In genomic region chr10:93821051-93821772, GRCh38 we compare ENCODE assay signal across 9 cellular contexts.
DNase-seq lines count a peak whose midpoint lies in the region; ATAC-seq and TF ChIP-seq lines count a peak whose summit lies in the region.
"Had no signal": no experiment of that assay in that cellular context is flagged by ENCODE, and none has a peak within 500 bp of the region (broad histone marks: within the 10 kb centered on the region; RNA-seq: fewer than 3 reads in every experiment).

No MANE protein-coding gene starts in this region.

- H3K27me3 ChIP-seq in heart right ventricle (peaks cover 0 to 44% (median 13%) of the 10 kb centered on the region in 7 donors), OCI-LY3 (ENCODE audit: low read depth, low read length) (no peaks in the 10 kb centered on the region), transverse colon (peaks cover 4% of the 10 kb centered on the region)

- peak in 6 of 9 donors; percentile 30 to 47 (median 38) for TF ChIP-seq CTCF in heart right ventricle (IDR thresholded peaks at IDR 0.05)
- peak; percentile 34 for TF ChIP-seq CTCF in OCI-LY3 (IDR thresholded peaks at IDR 0.05; ENCODE audit: low read depth, low read length)
- peak; percentile 44 for TF ChIP-seq CTCF in fibroblast of mammary gland (conservative IDR thresholded peaks at IDR 0.05; ENCODE audit: control insufficient read depth, insufficient read depth, low read depth, low read length)
- peak; percentile 43 to 63 (median 52) for TF ChIP-seq CTCF in transverse colon (IDR thresholded peaks at IDR 0.05)

- no peaks in the 10 kb centered on the region for H4K20me1 ChIP-seq in OCI-LY3 (ENCODE audit: insufficient read depth, low read length)

- DNase-seq in heart right ventricle, result no peak
- no peak for DNase-seq in left ventricle myocardium superior
- DNase-seq in fibroblast of mammary gland (ENCODE audit: low read depth), result peak; percentile 54
- DNase-seq in transverse colon, result no peak
- no peak for DNase-seq in NCI-H774 (lab: John Stamatoyannopoulos, UW)
- no peak for DNase-seq in pons (ENCODE audit: low spot score)
- DNase-seq: caudate nucleus had no signal

- H3K4me1 ChIP-seq in heart right ventricle (peaks cover 0 to 4% (median under 1%) of the 10 kb centered on the region in 9 donors), OCI-LY3 (ENCODE audit: low read length) (peaks cover 2% of the 10 kb centered on the region; the same call in 1 of the 2 replicates), transverse colon (peaks cover 0 to 9% (median 3%) of the 10 kb centered on the region in 4 donors)

- no peak for TF ChIP-seq POLR2A in transverse colon (IDR thresholded peaks at IDR 0.05)

- in situ Hi-C loops in transverse colon (cut with MboI; ENCODE audit: low pct_ligation_motif_present in 1 of 4, low pct_unique_long_range_greater_than_20kb in 1 of 4, low sequenced_read_pairs in 3 of 4), result no loop called here

- intact Hi-C loops in heart right ventricle (cut with DNase I), result no loop called here
- intact Hi-C loops in left ventricle myocardium superior (cut with micrococcal nuclease), result no loop called here
- intact Hi-C loops in transverse colon (cut with DNase I; ENCODE audit: low total_unique reads), result no loop called here

- no peaks in the 10 kb centered on the region for H3K36me3 ChIP-seq in heart right ventricle
- H3K36me3 ChIP-seq in OCI-LY3 (replicated peaks; ENCODE audit: low read depth, low read length), result no peaks in the 10 kb centered on the region
- no peaks in the 10 kb centered on the region for H3K36me3 ChIP-seq in transverse colon

- H3K4me3 ChIP-seq in heart right ventricle (no peak overlapping the region), OCI-LY3 (ENCODE audit: low read length) (no peak overlapping the region), fibroblast of mammary gland (ENCODE audit: control insufficient read depth, low read depth, low read length) (no peak overlapping the region), transverse colon (no peak overlapping the region)

- ATAC-seq in heart right ventricle (no peak), left ventricle myocardium superior (no peak), GM18519 (IDR thresholded peaks at IDR 0.05; ENCODE audit: low FRiP score, unreplicated experiment) (no peak)

- no peak overlapping the region for H3K4me2 ChIP-seq in OCI-LY3 (ENCODE audit: low read length)

- H3K27ac ChIP-seq in heart right ventricle, result no peak overlapping the region
- H3K27ac ChIP-seq in OCI-LY3 (ENCODE audit: low read length), result no peak overlapping the region
- no peak overlapping the region for H3K27ac ChIP-seq in transverse colon

- H3K9me3 ChIP-seq in heart right ventricle (peaks cover 0 to 7% (median 0%) of the 10 kb centered on the region in 11 donors), OCI-LY3 (ENCODE audit: insufficient read depth, low read length) (0 out of 2 replicates have a peak, but pooled peaks cover 2% of the 10 kb centered on the region), transverse colon (no peaks in the 10 kb centered on the region)

- no peaks in the 10 kb centered on the region for H3K79me2 ChIP-seq in OCI-LY3 (ENCODE audit: low read length)

- H2AFZ ChIP-seq in OCI-LY3 (ENCODE audit: low read depth, low read length), result no peak overlapping the region

- 71 to 79% methylated on average over 4 of the region's 4 CpGs for WGBS in heart right ventricle, 2 donors
- 72 to 77% methylated on average over 4 of the region's 4 CpGs for WGBS in transverse colon (ENCODE audit: low coverage in 1 of 2), 2 donors

- no peak overlapping the region for H3K9ac ChIP-seq in OCI-LY3 (ENCODE audit: low read length)

- no peak for TF ChIP-seq EP300 in transverse colon (IDR thresholded peaks at IDR 0.05; ENCODE audit: low read depth)
